Comparison of ENCODE assay signal across 1 cellular context in genomic region chr5:149240354-149240998, GRCh38.
TF ChIP-seq lines count a peak whose summit lies in the region.

No MANE protein-coding gene starts in this region.

TF ChIP-seq in GM12878, 131 proteins besides CTCF, POLR2A, EP300 and RAD21 (continued from another document):
- TF ChIP-seq ZZZ3 (IDR thresholded peaks at IDR 0.05; ENCODE audit: control insufficient read depth, insufficient read length, low read depth) (no peak), CBX5 (IDR thresholded peaks at IDR 0.05; ENCODE audit: low read depth) (no peak), KDM1A (IDR thresholded peaks at IDR 0.05; ENCODE audit: borderline replicate concordance) (no peak), EZH2 (IDR thresholded peaks at IDR 0.05; ENCODE audit: borderline replicate concordance, control insufficient read depth, low read depth, low read length) (no peak), IKZF1 (conservative IDR thresholded peaks at IDR 0.05) (no peak), USF2 (IDR thresholded peaks at IDR 0.05; ENCODE audit: borderline replicate concordance, low read depth, low read length) (no peak), MTA3 (IDR thresholded peaks at IDR 0.05; ENCODE audit: borderline replicate concordance, low read length) (no peak), PKNOX1 (IDR thresholded peaks at IDR 0.05) (no peak), RAD51 (IDR thresholded peaks at IDR 0.05) (no peak), PRDM15 (CRISPR knock-in tag; IDR thresholded peaks at IDR 0.05) (no peak), E2F8 (IDR thresholded peaks at IDR 0.05; ENCODE audit: low read depth, partially characterized antibody) (no peak), ATF3 (IDR thresholded peaks at IDR 0.05; ENCODE audit: borderline replicate concordance, extremely low read depth, low read depth, low read length) (no peak), IRF4 (IDR thresholded peaks at IDR 0.05; ENCODE audit: low read depth, low read length) (no peak), ZNF384 (IDR thresholded peaks at IDR 0.05; ENCODE audit: borderline replicate concordance, low read depth, low read length) (no peak), IRF5 (IDR thresholded peaks at IDR 0.05; ENCODE audit: borderline replicate concordance) (no peak)
- TF ChIP-seq, protein P1, sequence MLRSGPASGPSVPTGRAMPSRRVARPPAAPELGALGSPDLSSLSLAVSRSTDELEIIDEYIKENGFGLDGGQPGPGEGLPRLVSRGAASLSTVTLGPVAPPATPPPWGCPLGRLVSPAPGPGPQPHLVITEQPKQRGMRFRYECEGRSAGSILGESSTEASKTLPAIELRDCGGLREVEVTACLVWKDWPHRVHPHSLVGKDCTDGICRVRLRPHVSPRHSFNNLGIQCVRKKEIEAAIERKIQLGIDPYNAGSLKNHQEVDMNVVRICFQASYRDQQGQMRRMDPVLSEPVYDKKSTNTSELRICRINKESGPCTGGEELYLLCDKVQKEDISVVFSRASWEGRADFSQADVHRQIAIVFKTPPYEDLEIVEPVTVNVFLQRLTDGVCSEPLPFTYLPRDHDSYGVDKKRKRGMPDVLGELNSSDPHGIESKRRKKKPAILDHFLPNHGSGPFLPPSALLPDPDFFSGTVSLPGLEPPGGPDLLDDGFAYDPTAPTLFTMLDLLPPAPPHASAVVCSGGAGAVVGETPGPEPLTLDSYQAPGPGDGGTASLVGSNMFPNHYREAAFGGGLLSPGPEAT (IDR thresholded peaks at IDR 0.05; ENCODE audit: low read depth) = no peak
